Comparison of ENCODE assay signal across 8 cellular contexts in the genomic region with DNA sequence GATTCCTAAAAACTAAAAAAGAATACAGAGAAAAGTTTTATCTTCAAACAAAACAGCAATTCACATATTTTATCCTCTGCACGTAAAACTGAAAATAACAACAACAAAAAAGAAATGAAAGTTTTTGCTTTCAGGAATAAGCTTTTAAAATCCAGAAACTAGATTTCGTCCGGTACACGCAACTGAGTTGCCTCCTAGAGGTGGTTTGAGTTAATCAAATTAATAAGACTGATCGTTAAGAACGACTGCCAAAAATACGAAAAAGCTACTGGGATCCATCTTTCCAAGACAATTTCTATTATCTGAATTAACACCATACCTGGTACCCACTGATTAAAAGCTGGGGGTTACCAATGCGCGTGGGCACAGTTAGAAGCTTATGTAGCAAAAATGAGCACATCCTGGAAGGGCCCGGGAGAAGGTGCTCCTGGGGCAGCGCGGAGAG. TPM values are rescaled to one million over a fixed set of nuclear protein-coding genes. Genes with fewer than 3 reads are reported as not detected.
DNase-seq lines count a peak whose midpoint lies in the region; TF ChIP-seq lines count a peak whose summit lies in the region.

No MANE protein-coding gene starts in this region.

- POLR2A ChIA-PET in activated CD4-positive, alpha-beta memory T cell treated with anti-CD3 and anti-CD28 coated beads, Interleukin-2, amount 10 ng/mL, durations not matched to agents 7 days and 5 days (lab: Charles Lee) = interaction anchor here (0.8 to 2.2 kb wide), 12 partner anchors 8 to 881 kb away, joined by 3 to 75 read pairs (median 7); partner anchors contain the start of genes C6orf120, DYNLT2, ERMARD and PSMB1

- peaks cover 49% of the 10 kb centered on the region for H3K36me3 Mint-ChIP-seq in activated CD4-positive, alpha-beta memory T cell treated with anti-CD3 and anti-CD28 coated beads, Interleukin-2, amount 10 ng/mL, durations not matched to agents 7 days and 5 days (ENCODE audit: low read depth)

- intact Hi-C loops in stomach (cut with DNase I; ENCODE audit: low total_unique reads) = no loop called here

- H3F3A ChIP-seq in GM23248 (ENCODE audit: insufficient read depth) = peaks cover 39% of the 10 kb centered on the region

- H3K27me3 Mint-ChIP-seq in activated CD4-positive, alpha-beta memory T cell treated with anti-CD3 and anti-CD28 coated beads, Interleukin-2, amount 10 ng/mL, durations not matched to agents 7 days and 5 days = peaks cover 3% of the 10 kb centered on the region

- peak overlapping the region; percentile 100 for H2AFZ ChIP-seq in GM23248

- peaks cover 44% of the 10 kb centered on the region for H3K79me2 ChIP-seq in GM23248 (ENCODE audit: insufficient read depth)

- H4K20me1 ChIP-seq in GM23248 (ENCODE audit: insufficient read depth) = no peaks in the 10 kb centered on the region

- H3K4me1 Mint-ChIP-seq in activated CD4-positive, alpha-beta memory T cell treated with anti-CD3 and anti-CD28 coated beads, Interleukin-2, amount 10 ng/mL, durations not matched to agents 7 days and 5 days = peaks cover 34% of the 10 kb centered on the region

- H3K9ac ChIP-seq in GM23248 = peak overlapping the region; percentile 91

- H3K36me3 ChIP-seq in GM23248 (ENCODE audit: low read depth) (peaks cover 20% of the 10 kb centered on the region), stomach (peaks cover 0 to 43% (median 43%) of the 10 kb centered on the region in 4 donors)

- no peaks in the 10 kb centered on the region for H3K9me3 Mint-ChIP-seq in activated CD4-positive, alpha-beta memory T cell treated with anti-CD3 and anti-CD28 coated beads, Interleukin-2, amount 10 ng/mL, durations not matched to agents 7 days and 5 days

- H3K9me3 ChIP-seq in GM23248 (ENCODE audit: low read depth) (no peaks in the 10 kb centered on the region), stomach (no peaks in the 10 kb centered on the region)

- peak overlapping the region; percentile 91 for H3K27ac Mint-ChIP-seq in activated CD4-positive, alpha-beta memory T cell treated with anti-CD3 and anti-CD28 coated beads, Interleukin-2, amount 10 ng/mL, durations not matched to agents 7 days and 5 days

- DNase-seq in GM23248 = peak; percentile 56
- no peak for DNase-seq in activated CD4-positive, alpha-beta memory T cell treated with anti-CD3 and anti-CD28 coated beads, Interleukin-2, amount 10 ng/mL, durations not matched to agents 7 days and 5 days
- no peak for DNase-seq in stomach
- no peak for DNase-seq in KG1 (lab: John Stamatoyannopoulos, UW)
- no peak for DNase-seq in NCI-H345 treated with DMSO at 0.1 percent for 48 hours (lab: John Stamatoyannopoulos, UW; ENCODE audit: unreplicated experiment)
- DNase-seq in SHP77 treated with DMSO at 0.1 percent for 48 hours (lab: John Stamatoyannopoulos, UW) = no peak

- H3K9me2 ChIP-seq in GM23248 (ENCODE audit: insufficient read depth) = no peaks in the 10 kb centered on the region

- peak overlapping the region; percentile 89 for H3K27ac ChIP-seq in C4-2B
- H3K27ac ChIP-seq in GM23248 = peak overlapping the region; percentile 69
- H3K27ac ChIP-seq in stomach = peak overlapping the region; percentile 86 to 96 (median 91)

- no peak for TF ChIP-seq POLR2A in stomach (IDR thresholded peaks at IDR 0.05)

- no peak for TF ChIP-seq EP300 in stomach (IDR thresholded peaks at IDR 0.05)

- H3K27me3 ChIP-seq in GM23248 (replicated peaks; ENCODE audit: insufficient read depth) (no peaks in the 10 kb centered on the region), stomach (no peaks in the 10 kb centered on the region)

- TF ChIP-seq CTCF in C4-2B (conservative IDR thresholded peaks at IDR 0.05) (peak; percentile 28), stomach (IDR thresholded peaks at IDR 0.05) (no peak)

- CTCF ChIA-PET in activated CD4-positive, alpha-beta memory T cell treated with anti-CD3 and anti-CD28 coated beads, Interleukin-2, amount 10 ng/mL, durations not matched to agents 7 days and 5 days (lab: Charles Lee) = interaction anchor here (0.7 to 2.3 kb wide), 9 partner anchors 9 to 882 kb away, joined by 3 to 19 read pairs (median 4); partner anchors contain the start of genes C6orf120, PSMB1, TBP and WDR27

- peak overlapping the region; percentile 99 for H3K4me2 ChIP-seq in GM23248 (ENCODE audit: unreplicated experiment)

- peaks cover 15% of the 10 kb centered on the region for H3K4me1 ChIP-seq in GM23248 (ENCODE audit: insufficient read depth)
- H3K4me1 ChIP-seq in stomach = peaks cover 15 to 28% (median 23%) of the 10 kb centered on the region in 4 donors

- in situ Hi-C loops in GM23248 (cut with MboI) = no loop called here

- H3K4me3 ChIP-seq in GM23248 (peak overlapping the region; percentile 99), iPS-11a (ENCODE audit: low read depth, low read length) (peak overlapping the region; percentile 89), stomach (peak overlapping the region; percentile 87 to 98 (median 94))

- peak overlapping the region; percentile 98 for H3K4me3 Mint-ChIP-seq in activated CD4-positive, alpha-beta memory T cell treated with anti-CD3 and anti-CD28 coated beads, Interleukin-2, amount 10 ng/mL, durations not matched to agents 7 days and 5 days

- WGBS in GM23248 (ENCODE audit: low coverage in 1 of 2, low lambda C conversion rate in 2 of 2, missing lambda C conversion rate in 2 of 2), 2 experiments = 1% methylated on average over 12 of the region's 12 CpGs
- WGBS in stomach, 5 donors = 0 to 1% (median 0%) methylated on average over 10 to 12 of the region's 12 CpGs

RNA-seq across cellular contexts. Expression of gene PDCD2, which starts 0.7 kb away (rescaled TPM):
- 74.7 and 87.7 TPM in 2 replicates for total RNA-seq in GM23248 (2014; rRNA removed; shearing (Covaris generic))
- polyA plus RNA-seq in GM23248 (2016; fragmentation: Nextera tagmentation; extraction: Ambion mirVana) (78.0 and 82.7 TPM in 2 replicates), stomach (10 to 100 TPM; 54.2 to 73.2 (median 66.9) TPM)
- 10 to 100 TPM; 78.7 to 82.1 TPM for total RNA-seq in activated CD4-positive, alpha-beta memory T cell treated with anti-CD3 and anti-CD28 coated beads, Interleukin-2, amount 10 ng/mL, durations not matched to agents 7 days and 5 days
- total RNA-seq in stomach = 100 to 1,000 TPM in 1 of 5 donors, 10 to 100 TPM in 4; 38.2 to 209 (median 69.0) TPM

RNA-seq across cellular contexts. Expression of gene TBP, which starts 29.6 kb away (rescaled TPM):
- 12.0 and 13.4 TPM in 2 replicates for total RNA-seq in GM23248 (2014; rRNA removed; shearing (Covaris generic))
- polyA plus RNA-seq in GM23248 (2016; fragmentation: Nextera tagmentation; extraction: Ambion mirVana) (22.2 and 24.6 TPM in 2 replicates), stomach (1 to 10 TPM; 6.2 to 9.3 (median 8.5) TPM)
- total RNA-seq in activated CD4-positive, alpha-beta memory T cell treated with anti-CD3 and anti-CD28 coated beads, Interleukin-2, amount 10 ng/mL, durations not matched to agents 7 days and 5 days = 10 to 100 TPM; 19.1 to 19.6 TPM
- 10 to 100 TPM; 12.2 to 50.2 (median 17.7) TPM for total RNA-seq in stomach

RNA-seq across cellular contexts. Expression of gene PSMB1, which starts 30.7 kb away (rescaled TPM):
- total RNA-seq in GM23248 (2014; rRNA removed; shearing (Covaris generic)) = 247 and 261 TPM in 2 replicates
- 410 and 411 TPM in 2 replicates for polyA plus RNA-seq in GM23248 (2016; fragmentation: Nextera tagmentation; extraction: Ambion mirVana)
- 100 to 1,000 TPM; 151 to 157 TPM for total RNA-seq in activated CD4-positive, alpha-beta memory T cell treated with anti-CD3 and anti-CD28 coated beads, Interleukin-2, amount 10 ng/mL, durations not matched to agents 7 days and 5 days
- 100 to 1,000 TPM in 3 of 5 donors, 10 to 100 TPM in 2; 36.5 to 294 (median 112) TPM for total RNA-seq in stomach
- polyA plus RNA-seq in stomach = 100 to 1,000 TPM; 206 to 304 (median 263) TPM
